In the genomic region with DNA sequence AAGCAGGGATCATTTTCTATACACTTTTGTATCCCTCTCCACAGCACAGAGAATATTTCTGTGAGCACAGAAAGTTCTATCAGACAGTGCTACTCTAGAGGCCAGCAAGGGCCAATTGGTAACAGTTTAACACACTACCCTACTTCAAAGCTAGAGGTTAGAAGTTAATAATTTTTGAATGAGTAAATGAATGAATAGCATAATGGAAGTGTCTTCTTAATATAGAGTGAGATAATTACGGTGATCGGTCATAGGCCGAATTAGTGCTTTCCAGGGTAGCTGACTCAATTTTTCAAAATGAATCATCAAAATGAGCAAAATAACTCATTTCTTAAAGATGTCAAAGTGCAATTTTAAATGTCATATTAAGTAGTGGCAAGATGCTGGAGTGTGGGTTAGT, we compare ENCODE assay signal across 18 cellular contexts.
DNase-seq lines count a peak whose midpoint lies in the region; ATAC-seq, FAIRE-seq and TF ChIP-seq lines count a peak whose summit lies in the region.
"Had no signal": no experiment of that assay in that cellular context is flagged by ENCODE, and none has a peak within 500 bp of the region (broad histone marks: within the 10 kb centered on the region; RNA-seq: fewer than 3 reads in every experiment).

No MANE protein-coding gene starts in this region.

- intact Hi-C loops in kidney (cut with DNase I): no loop called here
- intact Hi-C loops in activated CD4-positive, alpha-beta memory T cell treated with anti-CD3 and anti-CD28 coated beads for 36 hours (cut with micrococcal nuclease): no loop called here
- intact Hi-C loops in adrenal gland (cut with DNase I): no loop called here
- intact Hi-C loops in psoas muscle (cut with DNase I): no loop called here

- TF ChIP-seq POLR2A in adrenal gland (IDR thresholded peaks at IDR 0.05): no peak

- no peak overlapping the region for H3K27ac Mint-ChIP-seq in activated CD4-positive, alpha-beta memory T cell treated with anti-CD3 and anti-CD28 coated beads for 36 hours
- H3K27ac Mint-ChIP-seq: activated CD4-positive, alpha-beta memory T cell treated with anti-CD3 and anti-CD28 coated beads, Interleukin-2, amount 10 ng/mL, durations not matched to agents 7 days and 5 days; CD4-positive, CD25-positive, alpha-beta regulatory T cell; stimulated activated naive CD8-positive, alpha-beta T cell treated with anti-CD3 and anti-CD28 coated beads, Interleukin-15, Interleukin-2, amounts not matched to agents 100 ng/mL and 50 ng/mL, for 24 hours had no signal

- no peaks in the 10 kb centered on the region for H3K36me3 Mint-ChIP-seq in activated CD4-positive, alpha-beta memory T cell treated with anti-CD3 and anti-CD28 coated beads for 36 hours
- H3K36me3 Mint-ChIP-seq: CD4-positive, CD25-positive, alpha-beta regulatory T cell had no signal

- ATAC-seq in GM19025 (IDR thresholded peaks at IDR 0.05; ENCODE audit: low read depth, unreplicated experiment) (peak; percentile 84), GM21737 (IDR thresholded peaks at IDR 0.05; ENCODE audit: unreplicated experiment) (peak; percentile 87), HG03103 (IDR thresholded peaks at IDR 0.05; ENCODE audit: low read depth, unreplicated experiment) (peak; percentile 44), psoas muscle (no peak)
- ATAC-seq: esophagus mucosa had no signal

- H3K9me3 Mint-ChIP-seq in activated CD4-positive, alpha-beta memory T cell treated with anti-CD3 and anti-CD28 coated beads for 36 hours: no peaks in the 10 kb centered on the region
- H3K9me3 Mint-ChIP-seq: activated CD4-positive, alpha-beta memory T cell treated with anti-CD3 and anti-CD28 coated beads, Interleukin-2, amount 10 ng/mL, durations not matched to agents 7 days and 5 days; stimulated activated naive CD8-positive, alpha-beta T cell treated with anti-CD3 and anti-CD28 coated beads, Interleukin-15, Interleukin-2, amounts not matched to agents 100 ng/mL and 50 ng/mL, for 24 hours had no signal

- FAIRE-seq in kidney (lab: Jason Lieb, UNC): peak; percentile 90

- H3K4me1 ChIP-seq in kidney (ENCODE audit: control insufficient read depth in 1 of 2, insufficient read depth in 1 of 2, low read depth in 1 of 2, low read length in 2 of 2) (peaks cover 6 to 14% of the 10 kb centered on the region in 2 donors), adrenal gland (replicated peaks in 1 of 2) (no peaks in the 10 kb centered on the region), psoas muscle (no peaks in the 10 kb centered on the region)

- H3K4me3 ChIP-seq in kidney (ENCODE audit: low read length in 2 of 2) (peak overlapping the region in 1 of 2 donors; percentile 33), adrenal gland (no peak overlapping the region), psoas muscle (no peak overlapping the region)

- POLR2A ChIA-PET in activated CD4-positive, alpha-beta memory T cell treated with anti-CD3 and anti-CD28 coated beads for 36 hours (lab: Charles Lee): no interaction called here

- H3K36me3 ChIP-seq in kidney (ENCODE audit: control insufficient read depth in 1 of 2, insufficient read depth in 2 of 2, low read length in 2 of 2) (no peaks in the 10 kb centered on the region), adrenal gland (replicated peaks in 1 of 2) (no peaks in the 10 kb centered on the region), psoas muscle (ENCODE audit: insufficient read depth in 1 of 2, low read depth in 1 of 2) (no peaks in the 10 kb centered on the region)

- H3K4me1 Mint-ChIP-seq in activated CD4-positive, alpha-beta memory T cell treated with anti-CD3 and anti-CD28 coated beads for 36 hours (ENCODE audit: low read depth): no peaks in the 10 kb centered on the region
- H3K4me1 Mint-ChIP-seq: activated CD4-positive, alpha-beta memory T cell treated with anti-CD3 and anti-CD28 coated beads, Interleukin-2, amount 10 ng/mL, durations not matched to agents 7 days and 5 days; CD4-positive, CD25-positive, alpha-beta regulatory T cell; central memory CD8-positive, alpha-beta T cell had no signal

- H3K9me3 ChIP-seq in kidney (ENCODE audit: control insufficient read depth in 1 of 2, low read length in 2 of 2) (no peaks in the 10 kb centered on the region), adrenal gland (replicated peaks in 1 of 3) (no peaks in the 10 kb centered on the region), psoas muscle (no peaks in the 10 kb centered on the region)

- no peak overlapping the region for H3K9ac ChIP-seq in kidney (ENCODE audit: low read length in 2 of 2)

- H3K27me3 ChIP-seq in adrenal gland (no peaks in the 10 kb centered on the region), psoas muscle (ENCODE audit: insufficient read depth in 3 of 3, low read length in 2 of 3) (no peaks in the 10 kb centered on the region)

- no peaks in the 10 kb centered on the region for H3K27me3 Mint-ChIP-seq in activated CD4-positive, alpha-beta memory T cell treated with anti-CD3 and anti-CD28 coated beads for 36 hours
- H3K27me3 Mint-ChIP-seq: activated CD4-positive, alpha-beta memory T cell treated with anti-CD3 and anti-CD28 coated beads, Interleukin-2, amount 10 ng/mL, durations not matched to agents 7 days and 5 days; stimulated activated naive CD8-positive, alpha-beta T cell treated with anti-CD3 and anti-CD28 coated beads, Interleukin-15, Interleukin-2, amounts not matched to agents 100 ng/mL and 50 ng/mL, for 24 hours had no signal

- no peak overlapping the region for H3K4me3 Mint-ChIP-seq in activated CD4-positive, alpha-beta memory T cell treated with anti-CD3 and anti-CD28 coated beads for 36 hours
- H3K4me3 Mint-ChIP-seq: activated CD4-positive, alpha-beta memory T cell treated with anti-CD3 and anti-CD28 coated beads, Interleukin-2, amount 10 ng/mL, durations not matched to agents 7 days and 5 days; CD4-positive, CD25-positive, alpha-beta regulatory T cell; central memory CD8-positive, alpha-beta T cell; stimulated activated naive CD8-positive, alpha-beta T cell treated with anti-CD3 and anti-CD28 coated beads, Interleukin-15, Interleukin-2, amounts not matched to agents 100 ng/mL and 50 ng/mL, for 24 hours had no signal

- peak overlapping the region; percentile 71 to 74 for H3K27ac ChIP-seq in kidney (ENCODE audit: low read depth in 2 of 2, low read length in 2 of 2)
- H3K27ac ChIP-seq in adrenal gland: no peak overlapping the region
- H3K27ac ChIP-seq in psoas muscle: no peak overlapping the region

- no peak for TF ChIP-seq CTCF in kidney (IDR thresholded peaks at IDR 0.05; ENCODE audit: borderline replicate concordance, extremely low read depth, insufficient read depth)
- no peak for TF ChIP-seq CTCF in adrenal gland (IDR thresholded peaks at IDR 0.05)
- no peak for TF ChIP-seq CTCF in psoas muscle (IDR thresholded peaks at IDR 0.05)

- WGBS in adrenal gland, 4 donors: 77 to 93% (median 87%) methylated on average over 3 of the region's 3 CpGs
- 95 to 99% (median 97%) methylated on average over 3 of the region's 3 CpGs for WGBS in psoas muscle, 3 donors

- no peak for DNase-seq in kidney
- no peak for DNase-seq in activated CD4-positive, alpha-beta memory T cell treated with anti-CD3 and anti-CD28 coated beads for 36 hours
- DNase-seq in adrenal gland: no peak
- DNase-seq in GM19240 (ENCODE audit: insufficient read length, low spot score): no peak
- DNase-seq in psoas muscle: no peak
- DNase-seq: activated CD4-positive, alpha-beta memory T cell treated with anti-CD3 and anti-CD28 coated beads, Interleukin-2, amount 10 ng/mL, durations not matched to agents 7 days and 5 days; activated naive CD4-positive, alpha-beta T cell treated with Interleukin-2 at 50 U/mL for 16 hours; CD4-positive, CD25-positive, alpha-beta regulatory T cell; GOT3; IMR-90; NCI-H1436; stimulated activated CD4-positive, alpha-beta T cell treated with anti-CD3 and anti-CD28 coated beads, Interleukin-4, amount 100 ng/mL, for 1 hour had no signal

- CTCF ChIA-PET in activated CD4-positive, alpha-beta memory T cell treated with anti-CD3 and anti-CD28 coated beads for 36 hours (lab: Charles Lee): no interaction called here

Comparison
In these comparisons a context has a peak if more than half of its experiments do, and no peak if none do; other contexts are left out.
1. ATAC-seq: peak in GM19025 (single experiment), GM21737 (single experiment) and HG03103 (single experiment); none in psoas muscle (0 of 4).
2. H3K27ac ChIP-seq: peak in kidney (2 of 2); none in adrenal gland (0 of 5) and psoas muscle (single experiment).